Comparison of ENCODE assay signal across 14 cellular contexts in genomic region chr11:110972640-110973039, GRCh38.
DNase-seq lines count a peak whose midpoint lies in the region; ATAC-seq, FAIRE-seq and TF ChIP-seq lines count a peak whose summit lies in the region.
"Had no signal": no experiment of that assay in that cellular context is flagged by ENCODE, and none has a peak within 500 bp of the region (broad histone marks: within the 10 kb centered on the region; RNA-seq: fewer than 3 reads in every experiment).

No MANE protein-coding gene starts in this region.

- H3K9me3 ChIP-seq in A549, result no peaks in the 10 kb centered on the region
- no peaks in the 10 kb centered on the region for H3K9me3 ChIP-seq in adipocyte (ENCODE audit: control insufficient read depth, low read length)
- H3K9me3 ChIP-seq: BLaER1 had no signal

- no peak for TF ChIP-seq EP300 in A549 (IDR thresholded peaks at IDR 0.05)

- no peak for TF ChIP-seq RAD21 in A549 (conservative IDR thresholded peaks at IDR 0.05 in 1 of 2, IDR thresholded peaks at IDR 0.05 in 1 of 2)

- H3K4me1 ChIP-seq in A549 (no peaks in the 10 kb centered on the region), adipocyte (ENCODE audit: control insufficient read depth, insufficient read depth, low read length) (peaks cover 20% of the 10 kb centered on the region)

- WGBS in A549 (ENCODE audit: missing lambda C conversion rate), result 42% methylated on average over 2 of the region's 3 CpGs

- POLR2A ChIA-PET in A549 (lab: Yijun Ruan, JAX), result no interaction called here

- peak overlapping the region in 1 of 2 experiments; percentile 12; a peak in 1 of 6 replicates for H3K27ac ChIP-seq in A549
- H3K27ac ChIP-seq in substantia nigra (ENCODE audit: low read depth, low read length, poor library complexity, severe bottlenecking), result no peak overlapping the region
- H3K27ac ChIP-seq: BLaER1 had no signal

- H3K4me3 ChIP-seq in A549 (no peak overlapping the region), adipocyte (ENCODE audit: low read length) (no peak overlapping the region)
- H3K4me3 ChIP-seq: BLaER1 had no signal

- no peak for TF ChIP-seq CTCF in A549 (IDR thresholded peaks at IDR 0.05)

- FAIRE-seq in A549 (lab: Jason Lieb, UNC), result no peak
- FAIRE-seq: H54 had no signal

- DNase-seq in A549 (ENCODE audit: low read depth in 1 of 2, low spot score in 1 of 2) (peak in 1 of 2 experiments; percentile 33), HCEC 1CT (peak; percentile 87), adipocyte (ENCODE audit: low read depth) (peak; percentile 93), iris pigment epithelial cell (ENCODE audit: low read depth) (peak; percentile 98), DMS 273 (lab: John Stamatoyannopoulos, UW; ENCODE audit: unreplicated experiment) (no peak), medulla oblongata (ENCODE audit: extremely low spot score) (no peak), substantia nigra (lab: John Stamatoyannopoulos, UW) (no peak)
- DNase-seq: activated naive CD4-positive, alpha-beta T cell; Kasumi-1; naive B cell; NCI-H524 had no signal

- TF ChIP-seq POLR2A in A549 (IDR thresholded peaks at IDR 0.05; ENCODE audit: low read length), result no peak

- no peaks in the 10 kb centered on the region for H3K36me3 ChIP-seq in adipocyte (ENCODE audit: control insufficient read depth, insufficient read depth, low read length, severe bottlenecking)
- H3K36me3 ChIP-seq: BLaER1 had no signal

- H3K9ac ChIP-seq in adipocyte (ENCODE audit: low read length), result peak overlapping the region; percentile 35
- H3K9ac ChIP-seq: BLaER1 had no signal

- CTCF ChIA-PET in A549 (lab: Yijun Ruan, JAX), result no interaction called here

- ATAC-seq in A549 (peak; percentile 59 to 71; a peak in 5 of 6 replicates), GM21447 (IDR thresholded peaks at IDR 0.05; ENCODE audit: unreplicated experiment) (no peak)

- peak overlapping the region; percentile 21; the same call in 1 of the 3 replicates for H3K4me2 ChIP-seq in A549
- H3K4me2 ChIP-seq: BLaER1 had no signal

- H3K27me3 ChIP-seq in adipocyte (replicated peaks; ENCODE audit: control insufficient read depth, insufficient read depth, low read length), result no peaks in the 10 kb centered on the region
- H3K27me3 ChIP-seq: BLaER1 had no signal

TF ChIP-seq in A549, 52 proteins besides CTCF, POLR2A, EP300 and RAD21:
- 0 out of 4 replicates have a peak, but pooled peaks of 1 of the 2 experiments have one; percentile 36 for TF ChIP-seq CEBPB (IDR thresholded peaks at IDR 0.05)
- TF ChIP-seq SMC3 (IDR thresholded peaks at IDR 0.05), result no peak
- no peak for TF ChIP-seq NFE2L2 (conservative IDR thresholded peaks at IDR 0.05; ENCODE audit: low read length)
- no peak for TF ChIP-seq HOXB5 (CRISPR knock-in tag; IDR thresholded peaks at IDR 0.05)
- TF ChIP-seq SREBF2 (IDR thresholded peaks at IDR 0.05), result no peak
- TF ChIP-seq NPAS2 (CRISPR knock-in tag; IDR thresholded peaks at IDR 0.05; ENCODE audit: borderline replicate concordance), result no peak
- no peak for TF ChIP-seq ZC3H11A (IDR thresholded peaks at IDR 0.05)
- no peak for TF ChIP-seq CHD4 (IDR thresholded peaks at IDR 0.05; ENCODE audit: borderline replicate concordance)
- TF ChIP-seq NR3C1 (IDR thresholded peaks at IDR 0.05), result no peak
- peak; percentile 17 for TF ChIP-seq MAFK (IDR thresholded peaks at IDR 0.05; ENCODE audit: partially characterized antibody)
- TF ChIP-seq FOSL2 (IDR thresholded peaks at IDR 0.05), result no peak
- no peak for TF ChIP-seq FOSL2 (CRISPR knock-in tag; IDR thresholded peaks at IDR 0.05)

Comparison
In these comparisons a context has a peak if more than half of its experiments do, and no peak if none do; other contexts are left out.
1. DNase-seq: peak in HCEC 1CT (single experiment), adipocyte (single experiment) and iris pigment epithelial cell (single experiment); none in DMS 273 (single experiment), medulla oblongata (single experiment) and substantia nigra (0 of 49).